In genomic region chr12:42141981-42142606, GRCh38 we compare ENCODE assay signal across 19 cellular contexts. TPM values are rescaled to one million over a fixed set of nuclear protein-coding genes. Genes with fewer than 3 reads are reported as not detected.
DNase-seq lines count a peak whose midpoint lies in the region; ATAC-seq and TF ChIP-seq lines count a peak whose summit lies in the region.
"Had no signal": no experiment of that assay in that cellular context is flagged by ENCODE, and none has a peak within 500 bp of the region (broad histone marks: within the 10 kb centered on the region; RNA-seq: fewer than 3 reads in every experiment).

No MANE protein-coding gene starts in this region.

- peaks cover 18% of the 10 kb centered on the region; the same call in 1 of the 2 replicates for H4K20me1 ChIP-seq in DND-41 (ENCODE audit: insufficient read depth, low read length)
- H4K20me1 ChIP-seq in OCI-LY7 (ENCODE audit: insufficient read depth, low read length), result peaks cover 15% of the 10 kb centered on the region

- 0 out of 2 replicates have a peak overlapping the region, but pooled peaks have one; percentile 7 for H3K4me2 ChIP-seq in DND-41 (ENCODE audit: insufficient read depth, low read length)
- H3K4me2 ChIP-seq in OCI-LY7 (ENCODE audit: low read length), result peak overlapping the region; percentile 99

- peak overlapping the region in 3 of 5 experiments; percentile 38 to 97 (median 48) for H3K4me3 Mint-ChIP-seq in brain
- H3K4me3 Mint-ChIP-seq: activated CD4-positive, alpha-beta memory T cell treated with anti-CD3 and anti-CD28 coated beads, Interleukin-2, amount 10 ng/mL, durations not matched to agents 7 days and 5 days; activated naive CD4-positive, alpha-beta T cell treated with anti-CD3 and anti-CD28 coated beads for 36 hours; B cell; H9 had no signal

- ATAC-seq in DND-41 (ENCODE audit: insufficient read depth, low read depth) (no peak), HG03457 (IDR thresholded peaks at IDR 0.05; ENCODE audit: unreplicated experiment) (no peak), HG03108 (IDR thresholded peaks at IDR 0.05; ENCODE audit: unreplicated experiment) (no peak)

- H3K36me3 ChIP-seq in DND-41 (ENCODE audit: insufficient read depth, low read length) (no peaks in the 10 kb centered on the region), OCI-LY7 (ENCODE audit: insufficient read depth, low read length) (no peaks in the 10 kb centered on the region)

- H3K9me3 ChIP-seq in DND-41 (ENCODE audit: insufficient read depth, low read length, severe bottlenecking) (no peaks in the 10 kb centered on the region), OCI-LY7 (ENCODE audit: low read length) (no peaks in the 10 kb centered on the region)

- peaks cover 27% of the 10 kb centered on the region for H3K4me1 ChIP-seq in DND-41 (ENCODE audit: insufficient read depth, low read length)
- H3K4me1 ChIP-seq in OCI-LY7 (ENCODE audit: insufficient read depth, low read length, poor library complexity, severe bottlenecking), result peaks cover 23% of the 10 kb centered on the region

- H3K9me3 Mint-ChIP-seq in brain, result no peaks in the 10 kb centered on the region
- H3K9me3 Mint-ChIP-seq: activated CD4-positive, alpha-beta memory T cell treated with anti-CD3 and anti-CD28 coated beads, Interleukin-2, amount 10 ng/mL, durations not matched to agents 7 days and 5 days; activated naive CD4-positive, alpha-beta T cell treated with anti-CD3 and anti-CD28 coated beads for 36 hours; H9 had no signal

- CTCF ChIA-PET in OCI-LY7 (lab: Charles Lee; ENCODE audit: unreplicated experiment), result no interaction called here

- peaks cover 6% of the 10 kb centered on the region for H3K27me3 Mint-ChIP-seq in brain
- H3K27me3 Mint-ChIP-seq: B cell had no signal

- no peaks in the 10 kb centered on the region for H3K9me2 ChIP-seq in OCI-LY7 (ENCODE audit: insufficient read depth, low read length)

- peaks cover 4% of the 10 kb centered on the region for H3K36me3 Mint-ChIP-seq in brain

- H3K27ac ChIP-seq in DND-41 (ENCODE audit: low read length) (no peak overlapping the region), OCI-LY7 (ENCODE audit: low read depth, low read length, poor library complexity, severe bottlenecking) (no peak overlapping the region)
- H3K27ac ChIP-seq: 22Rv1 had no signal

- H3K27me3 ChIP-seq in DND-41 (ENCODE audit: insufficient read depth, low read length, poor library complexity), result peaks cover 31% of the 10 kb centered on the region

- peak; percentile 5 for DNase-seq in DMS 273 (lab: John Stamatoyannopoulos, UW; ENCODE audit: unreplicated experiment)
- no peak for DNase-seq in DMS 273 treated with DMSO at 0.1 percent for 48 hours (lab: John Stamatoyannopoulos, UW)
- no peak for DNase-seq in DND-41
- no peak for DNase-seq in OCI-LY7 (ENCODE audit: low spot score)
- DNase-seq in ureter (ENCODE audit: low spot score), result no peak
- DNase-seq: activated CD4-positive, alpha-beta memory T cell treated with anti-CD3 and anti-CD28 coated beads, Interleukin-2, amount 10 ng/mL, durations not matched to agents 7 days and 5 days; activated naive CD4-positive, alpha-beta T cell treated with anti-CD3 and anti-CD28 coated beads for 36 hours; activated T-cell treated with anti-CD3 and anti-CD28 coated beads, Interleukin-2, amount 50 U/mL, for 1 hour; aorta; cerebellar nuclear complex; effector memory CD4-positive, alpha-beta T cell; H9; midbrain; NCI-H1930 had no signal

- H3K4me3 ChIP-seq in DND-41 (ENCODE audit: low read depth in 1 of 2, low read length in 2 of 2), result no peak overlapping the region
- no peak overlapping the region for H3K4me3 ChIP-seq in OCI-LY7 (ENCODE audit: low read depth, low read length, poor library complexity, severe bottlenecking)

- no peak overlapping the region for H3K9ac ChIP-seq in DND-41 (ENCODE audit: low read depth, low read length)

- peaks cover 48% of the 10 kb centered on the region for H3K4me1 Mint-ChIP-seq in brain

- no TSS peak for BruUV-seq in OCI-LY7 (replicated peaks; lab: Mats Ljungman, UMichigan)

- intact Hi-C loops in OCI-LY7 (cut with micrococcal nuclease; ENCODE audit: unreplicated experiment), result loop anchor here (5.0 kb wide), 1 partner anchor 185 kb away; the partner anchor contains the start of genes PPHLN1 and ZCRB1

- H3K27ac Mint-ChIP-seq in brain, result no peak overlapping the region
- H3K27ac Mint-ChIP-seq: activated CD4-positive, alpha-beta memory T cell treated with anti-CD3 and anti-CD28 coated beads, Interleukin-2, amount 10 ng/mL, durations not matched to agents 7 days and 5 days; activated naive CD4-positive, alpha-beta T cell treated with anti-CD3 and anti-CD28 coated beads for 36 hours; B cell; H9 had no signal

- POLR2A ChIA-PET in OCI-LY7 (lab: Charles Lee), result interaction anchor here (0.6 to 1.5 kb wide), 9 partner anchors 14 to 841 kb away, joined by 3 to 6 read pairs (median 3); no protein-coding TSS in a partner anchor

- no peak for TF ChIP-seq CTCF in DND-41 (IDR thresholded peaks at IDR 0.05; ENCODE audit: borderline replicate concordance, extremely low read depth, low read length, poor library complexity, severe bottlenecking)
- TF ChIP-seq CTCF in OCI-LY7 (conservative IDR thresholded peaks at IDR 0.05; ENCODE audit: low read length), result no peak
- TF ChIP-seq CTCF in brain (conservative IDR thresholded peaks at IDR 0.05), result no peak

- H2AFZ ChIP-seq in DND-41 (ENCODE audit: low read depth, low read length), result no peak overlapping the region
- H2AFZ ChIP-seq in OCI-LY7 (ENCODE audit: low read length), result no peak overlapping the region

- H3K79me2 ChIP-seq in DND-41 (ENCODE audit: insufficient read depth, low read length) (peaks cover 55% of the 10 kb centered on the region), OCI-LY7 (ENCODE audit: insufficient read depth, low read depth, low read length) (peaks cover 56% of the 10 kb centered on the region)

RNA-seq across cellular contexts. Expression of gene GXYLT1, which starts 2.6 kb away (rescaled TPM):
- 7.9 and 9.0 TPM in 2 replicates for total RNA-seq in OCI-LY7 (2014; rRNA removed; shearing (Covaris generic))
- 11.1 and 11.4 TPM in 2 replicates for total RNA-seq in OCI-LY7 (2022)
- 0.83 TPM for polyA plus RNA-seq in brain (ENCODE audit: insufficient read depth, low read depth, low replicate concordance)
- total RNA-seq in ureter, result 10.0 TPM
